In the genomic region with DNA sequence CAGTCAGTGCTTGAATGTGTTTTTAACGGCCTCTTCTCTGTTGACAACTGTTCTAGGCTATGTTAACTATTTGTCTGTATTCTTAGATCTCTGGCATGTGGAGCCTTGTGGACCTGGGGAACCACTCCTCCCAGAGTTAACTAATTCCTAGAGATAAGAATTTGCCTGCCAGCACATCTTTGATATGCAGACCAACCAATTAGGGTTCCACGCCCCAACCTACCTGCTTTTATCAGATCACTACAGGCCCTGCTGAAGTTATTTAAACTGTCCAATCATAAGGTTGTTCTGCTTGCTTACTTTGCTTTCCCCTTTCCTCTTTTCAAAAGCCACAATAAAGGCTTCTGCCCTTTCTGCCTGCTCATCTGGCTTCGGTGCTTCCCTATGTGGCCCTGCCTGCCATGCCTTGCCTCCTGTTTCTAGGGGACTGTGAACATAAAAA, we compare ENCODE assay signal across 18 cellular contexts. TPM values are rescaled to one million over a fixed set of nuclear protein-coding genes. Genes with fewer than 3 reads are reported as not detected.
DNase-seq lines count a peak whose midpoint lies in the region; ATAC-seq, FAIRE-seq and TF ChIP-seq lines count a peak whose summit lies in the region.
"Had no signal": no experiment of that assay in that cellular context is flagged by ENCODE, and none has a peak within 500 bp of the region (broad histone marks: within the 10 kb centered on the region; RNA-seq: fewer than 3 reads in every experiment).

No MANE protein-coding gene starts in this region.

- H3K27ac ChIP-seq in MM.1S (ENCODE audit: low read length) (peak overlapping the region; percentile 47; the same call in 1 of the 2 replicates), K562 (ENCODE audit: extremely low read depth, low read depth, low read length) (peak overlapping the region; percentile 66)
- H3K27ac ChIP-seq: heart left ventricle, left ventricle myocardium inferior, uterus had no signal

- ATAC-seq in GM19023 (IDR thresholded peaks at IDR 0.05; ENCODE audit: unreplicated experiment) (peak; percentile 61), K562 (peak; percentile 64), GM18517 (IDR thresholded peaks at IDR 0.05; ENCODE audit: unreplicated experiment) (no peak), GM18502 (IDR thresholded peaks at IDR 0.05; ENCODE audit: poor library complexity, unreplicated experiment) (no peak)

- POLR2A ChIA-PET in K562 (lab: Yijun Ruan, JAX) (interaction anchor here (0.7 to 4.8 kb wide), 3 partner anchors 9 to 31 kb away, joined by 3 to 51 read pairs (median 4); partner anchors contain the start of gene CYBRD1), HEK293T (lab: Yijun Ruan, JAX) (no interaction called here)

- TF ChIP-seq CTCF in MM.1S (IDR thresholded peaks at IDR 0.05; ENCODE audit: low read length) (no peak), K562 (IDR thresholded peaks at IDR 0.05 in 2 of 3, conservative IDR thresholded peaks at IDR 0.05 in 1 of 3; ENCODE audit: insufficient read depth in 2 of 3, low read depth in 1 of 3, low read length in 3 of 3) (no peak)

- DNase-seq in AML-193 (lab: John Stamatoyannopoulos, UW) (peak; percentile 14 to 20), MM.1S (peak; percentile 52), K562 (ENCODE audit: extremely low read depth in 1 of 4, low spot score in 3 of 4) (peak; percentile 75 to 86 (median 78)), HEK293T (ENCODE audit: extremely low spot score) (no peak)
- DNase-seq in activated T-helper 2 cell treated with anti-CD3 and anti-CD28 coated beads, Interferon-gamma antibody, Interleukin-2, Interleukin-4, amounts not matched to agents 10 μg/mL and 5 μg/mL and 100 μg/mL, durations not matched to agents 14 hours and 24 hours and 36 hours (ENCODE audit: low spot score), result no peak
- DNase-seq: activated CD4-positive, alpha-beta T cell treated with anti-CD3 and anti-CD28 coated beads, Interleukin-2, amount 50 U/mL, for 4 hours; heart left ventricle; left ventricle myocardium inferior; NCI-H1417 treated with DMSO at 0.1 percent for 48 hours; NCI-H82; occipital lobe; stimulated activated CD4-positive, alpha-beta T cell treated with anti-CD3 and anti-CD28 coated beads, Interleukin-15, amount 100 ng/mL, for 24 hours; stimulated activated CD8-positive, alpha-beta memory T cell treated with anti-CD3 and anti-CD28 coated beads, Interleukin-4, amount 100 ng/mL, for 48 hours; SW 1271; uterus had no signal

- peaks cover 6% of the 10 kb centered on the region; the same call in 1 of the 2 replicates for H3F3A ChIP-seq in MM.1S (ENCODE audit: insufficient read depth, low read length)

- H3K9ac ChIP-seq in MM.1S (ENCODE audit: low read length), result no peak overlapping the region; the same call in 1 of the 2 replicates
- peak overlapping the region in 1 of 2 experiments; percentile 45; a peak in 2 of 4 replicates for H3K9ac ChIP-seq in K562 (ENCODE audit: insufficient read depth in 1 of 2, low read depth in 2 of 2, low read length in 2 of 2)

- in situ Hi-C loops in K562 (cut with MboI), result no loop called here

- no peaks in the 10 kb centered on the region for H3K9me3 Mint-ChIP-seq in activated T-helper 2 cell treated with anti-CD3 and anti-CD28 coated beads, Interferon-gamma antibody, Interleukin-2, Interleukin-4, amounts not matched to agents 10 μg/mL and 5 μg/mL and 100 μg/mL, durations not matched to agents 14 hours and 24 hours and 36 hours

- H3K36me3 ChIP-seq in MM.1S (replicated peaks; ENCODE audit: insufficient read depth, low read length) (no peaks in the 10 kb centered on the region), K562 (ENCODE audit: control insufficient read depth, insufficient read depth, low read length) (no peaks in the 10 kb centered on the region)
- H3K36me3 ChIP-seq: heart left ventricle, left ventricle myocardium inferior, uterus had no signal

- CTCF ChIA-PET in K562 (lab: Yijun Ruan, JAX; ENCODE audit: low intra/inter-chr PET ratio), result no interaction called here
- CTCF ChIA-PET in HEK293T (lab: Yijun Ruan, JAX), result no interaction called here

- H3K27me3 Mint-ChIP-seq in activated T-helper 2 cell treated with anti-CD3 and anti-CD28 coated beads, Interferon-gamma antibody, Interleukin-2, Interleukin-4, amounts not matched to agents 10 μg/mL and 5 μg/mL and 100 μg/mL, durations not matched to agents 14 hours and 24 hours and 36 hours (ENCODE audit: low read depth), result peaks cover 12% of the 10 kb centered on the region

- no peak for TF ChIP-seq RAD21 in K562 (CRISPR knock-in tag; conservative IDR thresholded peaks at IDR 0.05 in 1 of 2, IDR thresholded peaks at IDR 0.05 in 1 of 2)

- no peak for TF ChIP-seq POLR2A in K562 (conservative IDR thresholded peaks at IDR 0.05)

- H3K79me2 ChIP-seq in MM.1S (ENCODE audit: low read length) (no peaks in the 10 kb centered on the region), K562 (ENCODE audit: control insufficient read depth, insufficient read depth, low read length) (no peaks in the 10 kb centered on the region)

- H3K9me1 ChIP-seq in K562 (ENCODE audit: control insufficient read depth, insufficient read depth, low read length), result no peaks in the 10 kb centered on the region

- H3K4me3 Mint-ChIP-seq in activated T-helper 2 cell treated with anti-CD3 and anti-CD28 coated beads, Interferon-gamma antibody, Interleukin-2, Interleukin-4, amounts not matched to agents 10 μg/mL and 5 μg/mL and 100 μg/mL, durations not matched to agents 14 hours and 24 hours and 36 hours (ENCODE audit: low read depth), result no peak overlapping the region

- FAIRE-seq in K562 (lab: Jason Lieb, UNC), result peak; percentile 83

- no peaks in the 10 kb centered on the region for H3K36me3 Mint-ChIP-seq in activated T-helper 2 cell treated with anti-CD3 and anti-CD28 coated beads, Interferon-gamma antibody, Interleukin-2, Interleukin-4, amounts not matched to agents 10 μg/mL and 5 μg/mL and 100 μg/mL, durations not matched to agents 14 hours and 24 hours and 36 hours (ENCODE audit: low read depth)

- no peaks in the 10 kb centered on the region for H4K20me1 ChIP-seq in MM.1S (ENCODE audit: insufficient read depth, low read length)
- H4K20me1 ChIP-seq in K562 (replicated peaks; ENCODE audit: control insufficient read depth, insufficient read depth, low read length), result no peaks in the 10 kb centered on the region

- H3K27me3 ChIP-seq in MM.1S (replicated peaks; ENCODE audit: insufficient read depth, low read length) (no peaks in the 10 kb centered on the region), K562 (ENCODE audit: control insufficient read depth in 2 of 2, insufficient read depth in 2 of 2, low read length in 2 of 2) (no peaks in the 10 kb centered on the region)
- H3K27me3 ChIP-seq: heart left ventricle, uterus had no signal

- intact Hi-C loops in K562 (cut with micrococcal nuclease), result no loop called here
- intact Hi-C loops in activated T-helper 2 cell treated with anti-CD3 and anti-CD28 coated beads, Interferon-gamma antibody, Interleukin-2, Interleukin-4, amounts not matched to agents 10 μg/mL and 5 μg/mL and 100 μg/mL, durations not matched to agents 14 hours and 24 hours and 36 hours (cut with micrococcal nuclease), result no loop called here

- H3K4me2 ChIP-seq in MM.1S (ENCODE audit: low read depth, low read length), result peak overlapping the region; percentile 33; the same call in 1 of the 2 replicates
- peak overlapping the region; percentile 51 for H3K4me2 ChIP-seq in K562 (ENCODE audit: insufficient read depth, low read length)

- TF ChIP-seq EP300 in K562 (IDR thresholded peaks at IDR 0.05; ENCODE audit: low read length), result peak; percentile 68; the same call in 1 of the 2 replicates

- no peak overlapping the region for H3K27ac Mint-ChIP-seq in activated T-helper 2 cell treated with anti-CD3 and anti-CD28 coated beads, Interferon-gamma antibody, Interleukin-2, Interleukin-4, amounts not matched to agents 10 μg/mL and 5 μg/mL and 100 μg/mL, durations not matched to agents 14 hours and 24 hours and 36 hours

- no peaks in the 10 kb centered on the region for H3K9me2 ChIP-seq in MM.1S (replicated peaks; ENCODE audit: insufficient read depth, low read length)

- H3K4me1 ChIP-seq in MM.1S (ENCODE audit: low read length), result peaks cover 19% of the 10 kb centered on the region
- H3K4me1 ChIP-seq in K562 (replicated peaks in 1 of 2; ENCODE audit: control insufficient read depth in 2 of 2, insufficient read depth in 2 of 2, low read length in 2 of 2), result peaks cover 18 to 54% of the 10 kb centered on the region in 2 experiments; a peak in 4 of 5 replicates
- H3K4me1 ChIP-seq: uterus had no signal

- H3K9me3 ChIP-seq in MM.1S (replicated peaks; ENCODE audit: insufficient read depth, low read length), result no peaks in the 10 kb centered on the region
- H3K9me3 ChIP-seq in K562 (replicated peaks; ENCODE audit: control insufficient read depth, insufficient read depth, low read depth, low read length), result 0 out of 2 replicates have a peak, but pooled peaks cover 2% of the 10 kb centered on the region
- H3K9me3 ChIP-seq: heart left ventricle, left ventricle myocardium inferior, uterus had no signal

- BruUV-seq in K562 (replicated peaks; lab: Mats Ljungman, UMichigan), result no TSS peak

- no peak overlapping the region for H3K4me3 ChIP-seq in MM.1S (ENCODE audit: low read length)
- H3K4me3 ChIP-seq in K562, result no peak overlapping the region
- H3K4me3 ChIP-seq: heart left ventricle, left ventricle myocardium inferior, uterus had no signal

- H3K4me1 Mint-ChIP-seq in activated T-helper 2 cell treated with anti-CD3 and anti-CD28 coated beads, Interferon-gamma antibody, Interleukin-2, Interleukin-4, amounts not matched to agents 10 μg/mL and 5 μg/mL and 100 μg/mL, durations not matched to agents 14 hours and 24 hours and 36 hours (ENCODE audit: low read depth), result peaks cover 7% of the 10 kb centered on the region

- peak overlapping the region; percentile 10; the same call in 1 of the 2 replicates for H2AFZ ChIP-seq in MM.1S (ENCODE audit: low read length)
- H2AFZ ChIP-seq in K562 (ENCODE audit: low read depth, low read length), result peak overlapping the region; percentile 71

- 3% methylated on average over 3 of the region's 3 CpGs for WGBS in K562 (ENCODE audit: insufficient coverage, low coverage, missing lambda C conversion rate)

RNA-seq across cellular contexts. Expression of gene CYBRD1, which starts 8.5 kb away (rescaled TPM):
- total RNA-seq in K562 (2011; cell fraction: chromatin; rRNA removed; ENCODE audit: low replicate concordance), result 24.5 and 40.6 TPM in 2 replicates
- total RNA-seq in K562 (2011; cell fraction: nucleolus; rRNA removed), result 19.3 and 19.7 TPM in 2 replicates
- total RNA-seq in K562 (2011; cell fraction: nucleoplasm; rRNA removed), result 25.8 and 45.2 TPM in 2 replicates
- total RNA-seq in K562 (2014; rRNA removed) (12.4 and 14.0 TPM in 2 replicates), K562 (2014; rRNA removed; fragmentation: Illumina TruSeq; extraction: Trizol) (15.6 and 18.7 TPM in 2 replicates), K562 (2015; rRNA removed; fragmentation: Illumina TruSeq; extraction: Trizol) (15.3 and 16.2 TPM in 2 replicates), K562 (2021) (21.6 and 22.4 TPM in 2 replicates)
- polyA plus RNA-seq in K562 (2011; rRNA removed) (20.1 and 25.6 TPM in 2 replicates), K562 (2014; fragmentation: Illumina TruSeq; extraction: Trizol) (14.9 and 15.8 TPM in 2 replicates), K562 (2014; fragmentation: Nextera tagmentation; extraction: Ambion mirVana) (10 to 100 TPM in 1 of 2 experiments, 1 to 10 TPM in 1; 9.6 to 10.7 TPM), K562 (2014; rRNA removed) (12.4 and 15.6 TPM in 2 replicates)
- polyA plus RNA-seq in K562 (2011; cell fraction: cytosol; rRNA removed), result 23.2 and 28.5 TPM in 2 replicates
- 22.5 and 26.8 TPM in 2 replicates for polyA plus RNA-seq in K562 (2011; cell fraction: nucleus; rRNA removed)
- polyA plus RNA-seq in K562 (2012), result 15.7 and 16.9 TPM in 2 replicates
- 13.3 and 16.3 TPM in 2 replicates for polyA minus RNA-seq in K562 (2011; rRNA and poly(A)+ RNA removed)
- polyA minus RNA-seq in K562 (2011; cell fraction: cytosol; rRNA and poly(A)+ RNA removed), result 10.7 and 11.7 TPM in 2 replicates
- 8.5 and 14.1 TPM in 2 replicates for polyA minus RNA-seq in K562 (2011; cell fraction: nucleus; rRNA and poly(A)+ RNA removed)
- total RNA-seq in activated T-helper 2 cell treated with anti-CD3 and anti-CD28 coated beads, Interferon-gamma antibody, Interleukin-2, Interleukin-4, amounts not matched to agents 10 μg/mL and 5 μg/mL and 100 μg/mL, durations not matched to agents 14 hours and 24 hours and 36 hours, result 5.7 and 8.0 TPM in 2 replicates

Comparison
In these comparisons a context has a peak if more than half of its experiments do, and no peak if none do; other contexts are left out.
1. DNase-seq: peak in AML-193 (2 of 2), MM.1S (single experiment) and K562 (4 of 4); none in HEK293T (single experiment) and activated T-helper 2 cell treated with anti-CD3 and anti-CD28 coated beads, Interferon-gamma antibody, Interleukin-2, Interleukin-4, amounts not matched to agents 10 μg/mL and 5 μg/mL and 100 μg/mL, durations not matched to agents 14 hours and 24 hours and 36 hours (single experiment).
2. ATAC-seq: peak in GM19023 (single experiment) and K562 (single experiment); none in GM18517 (single experiment) and GM18502 (single experiment).